In the genomic region with DNA sequence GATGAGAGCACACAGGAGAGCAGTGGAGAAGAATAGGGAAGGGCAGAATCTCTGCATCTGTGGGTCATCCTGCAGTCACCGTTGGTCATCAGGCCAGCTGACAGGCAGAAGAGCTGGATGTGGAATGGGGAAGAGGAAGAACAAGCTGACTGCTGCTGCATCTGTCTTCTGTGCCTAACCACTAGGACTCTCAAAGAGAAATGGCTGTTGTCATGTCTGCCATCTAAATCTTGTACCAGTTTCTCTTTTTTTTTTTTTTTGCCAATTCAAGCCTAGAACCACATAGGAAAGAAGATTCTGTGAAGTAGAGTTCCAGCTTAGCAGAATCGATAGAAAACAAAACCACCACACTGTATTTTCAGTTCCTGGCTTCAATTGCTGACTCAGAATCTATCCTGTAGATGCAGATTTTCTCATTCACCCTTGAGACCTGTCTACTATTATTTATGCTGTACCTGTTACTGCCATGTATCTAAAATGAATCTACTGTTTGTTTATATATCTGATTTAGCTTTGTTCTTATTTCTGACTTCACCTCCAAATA, we compare ENCODE assay signal across 14 cellular contexts.
DNase-seq lines count a peak whose midpoint lies in the region; ATAC-seq and TF ChIP-seq lines count a peak whose summit lies in the region.
"Had no signal": no experiment of that assay in that cellular context is flagged by ENCODE, and none has a peak within 500 bp of the region (broad histone marks: within the 10 kb centered on the region; RNA-seq: fewer than 3 reads in every experiment).

No MANE protein-coding gene starts in this region.

- H3K27me3 ChIP-seq in MM.1S (replicated peaks; ENCODE audit: insufficient read depth, low read length), result no peaks in the 10 kb centered on the region
- H3K27me3 ChIP-seq: spleen had no signal

- no peaks in the 10 kb centered on the region for H3K9me3 ChIP-seq in MM.1S (replicated peaks; ENCODE audit: insufficient read depth, low read length)

- H2AFZ ChIP-seq in MM.1S (ENCODE audit: low read length), result 0 out of 2 replicates have a peak overlapping the region, but pooled peaks have one; percentile 35

- ATAC-seq in GM18502 (IDR thresholded peaks at IDR 0.05; ENCODE audit: poor library complexity, unreplicated experiment) (peak; percentile 88), GM19467 (IDR thresholded peaks at IDR 0.05; ENCODE audit: unreplicated experiment) (peak; percentile 89), HG02973 (IDR thresholded peaks at IDR 0.05; ENCODE audit: unreplicated experiment) (peak; percentile 93)
- ATAC-seq: activated naive CD8-positive, alpha-beta T cell treated with anti-CD3 and anti-CD28 coated beads, Interleukin-2, amount 50 U/mL, for 24 hours; stimulated activated effector memory CD8-positive, alpha-beta T cell treated with anti-CD3 and anti-CD28 coated beads, Interleukin-12 subunit alpha, Interleukin-12 subunit beta, amount 100 ng/mL, for 72 hours had no signal

- DNase-seq in MM.1S (peak; percentile 81), NK-92 (lab: John Stamatoyannopoulos, UW; ENCODE audit: unreplicated experiment) (no peak), D341Med (ENCODE audit: low spot score) (no peak), cardiac septum (ENCODE audit: low spot score) (no peak)
- DNase-seq in activated CD4-positive, CD25-positive, alpha-beta regulatory T cell (lab: John Stamatoyannopoulos, UW), result no peak
- DNase-seq: activated naive CD8-positive, alpha-beta T cell treated with anti-CD3 and anti-CD28 coated beads, Interleukin-2, amount 50 U/mL, for 24 hours; AML-193; GF-D8; NCI-H2081 treated with DMSO at 0.1 percent for 48 hours; spleen had no signal

- no peak overlapping the region for H3K9ac ChIP-seq in MM.1S (ENCODE audit: low read length)

- H4K20me1 ChIP-seq in MM.1S (ENCODE audit: insufficient read depth, low read length), result no peaks in the 10 kb centered on the region

- peak overlapping the region; percentile 40; the same call in 1 of the 2 replicates for H3K27ac ChIP-seq in MM.1S (ENCODE audit: low read length)
- H3K27ac ChIP-seq: spleen had no signal

- H3K4me3 ChIP-seq in MM.1S (ENCODE audit: low read length), result no peak overlapping the region
- H3K4me3 ChIP-seq: spleen had no signal

- intact Hi-C loops in cardiac septum (cut with DNase I), result no loop called here

- H3F3A ChIP-seq in MM.1S (ENCODE audit: insufficient read depth, low read length), result peaks cover 6% of the 10 kb centered on the region; the same call in 1 of the 2 replicates

- no peak for TF ChIP-seq CTCF in MM.1S (IDR thresholded peaks at IDR 0.05; ENCODE audit: low read length)

- peak overlapping the region; percentile 40 for H3K4me2 ChIP-seq in MM.1S (ENCODE audit: low read depth, low read length)

- H3K79me2 ChIP-seq in MM.1S (ENCODE audit: low read length), result no peaks in the 10 kb centered on the region

- peaks cover 17% of the 10 kb centered on the region for H3K4me1 ChIP-seq in MM.1S (ENCODE audit: low read length)

- no peaks in the 10 kb centered on the region for H3K36me3 ChIP-seq in MM.1S (replicated peaks; ENCODE audit: insufficient read depth, low read length)
- H3K36me3 ChIP-seq: spleen had no signal

- no peaks in the 10 kb centered on the region for H3K9me2 ChIP-seq in MM.1S (replicated peaks; ENCODE audit: insufficient read depth, low read length)
